Comparison of ENCODE assay signal across 1 cellular context in the genomic region with DNA sequence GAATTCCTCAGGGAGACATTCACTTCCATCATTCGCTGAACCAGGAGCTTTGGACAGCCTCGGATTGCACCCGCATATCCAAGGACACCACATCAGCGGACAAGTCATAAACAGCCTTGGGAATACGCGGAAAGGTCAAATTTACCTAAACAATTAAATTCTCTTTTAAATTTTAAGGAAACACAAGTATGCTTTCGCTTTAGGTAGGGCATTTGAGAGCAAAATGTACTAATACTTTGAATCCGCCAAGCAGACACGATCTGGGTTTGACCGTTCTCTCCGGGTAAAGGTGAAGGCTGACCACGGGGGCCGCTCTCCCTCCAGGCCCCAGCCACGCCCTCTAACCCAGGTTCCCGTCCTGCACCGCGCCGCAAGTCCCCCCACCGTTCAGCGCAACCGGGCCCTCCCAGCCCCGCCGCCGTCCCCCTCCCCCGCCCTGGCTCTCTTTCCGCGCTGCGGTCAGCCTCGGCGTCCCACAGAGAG.
A peak's percentile ranks its signal among the peaks of the same experiment; 100 is the strongest.
TF ChIP-seq lines count a peak whose summit lies in the region.

No MANE protein-coding gene starts in this region.

TF ChIP-seq in HepG2, 621 proteins besides CTCF, POLR2A, EP300 and RAD21 (continued from another document and continues in another):
- TF ChIP-seq REST (IDR thresholded peaks at IDR 0.05; ENCODE audit: borderline replicate concordance in 1 of 2, low read depth in 1 of 2, low read length in 2 of 2) = 0 out of 4 replicates have a peak, but pooled peaks of 1 of the 2 experiments have one; percentile 8
- TF ChIP-seq ZNF142 (CRISPR knock-in tag; IDR thresholded peaks at IDR 0.05) = no peak
- 0 out of 2 replicates have a peak, but pooled peaks have one; percentile 39 for TF ChIP-seq ZNF256 (CRISPR knock-in tag; conservative IDR thresholded peaks at IDR 0.05)
- TF ChIP-seq TEAD2 (CRISPR knock-in tag; IDR thresholded peaks at IDR 0.05) = no peak
- 0 out of 2 replicates have a peak, but pooled peaks have one; percentile 15 for TF ChIP-seq SNAI1 (CRISPR knock-in tag; IDR thresholded peaks at IDR 0.05; ENCODE audit: borderline replicate concordance)
- no peak for TF ChIP-seq ZNF782 (CRISPR knock-in tag; IDR thresholded peaks at IDR 0.05; ENCODE audit: borderline replicate concordance)
- TF ChIP-seq POLR2AphosphoS5 (IDR thresholded peaks at IDR 0.05; ENCODE audit: low read depth, low read length) = peak; percentile 86
- TF ChIP-seq PPARG (CRISPR knock-in tag; conservative IDR thresholded peaks at IDR 0.05) = peak; percentile 38
- TF ChIP-seq HNF4A (CRISPR knock-in tag; IDR thresholded peaks at IDR 0.05) = 0 out of 2 replicates have a peak, but pooled peaks have one; percentile 22
- peak; percentile 59; the same call in 1 of the 2 replicates for TF ChIP-seq NR2F6 (IDR thresholded peaks at IDR 0.05)
- TF ChIP-seq NR2F6 (CRISPR knock-in tag; IDR thresholded peaks at IDR 0.05) = no peak
- 0 out of 2 replicates have a peak, but pooled peaks have one; percentile 13 for TF ChIP-seq TGIF2 (CRISPR knock-in tag; IDR thresholded peaks at IDR 0.05)
- TF ChIP-seq ZZZ3 (CRISPR knock-in tag; IDR thresholded peaks at IDR 0.05; ENCODE audit: borderline replicate concordance) = 0 out of 2 replicates have a peak, but pooled peaks have one; percentile 30
- no peak for TF ChIP-seq SSRP1 (CRISPR knock-in tag; IDR thresholded peaks at IDR 0.05)
- 0 out of 2 replicates have a peak, but pooled peaks have one; percentile 28 for TF ChIP-seq ZFP37 (CRISPR knock-in tag; IDR thresholded peaks at IDR 0.05; ENCODE audit: borderline replicate concordance)
- no peak for TF ChIP-seq NFE2 (CRISPR knock-in tag; IDR thresholded peaks at IDR 0.05)
- TF ChIP-seq, protein P1, sequence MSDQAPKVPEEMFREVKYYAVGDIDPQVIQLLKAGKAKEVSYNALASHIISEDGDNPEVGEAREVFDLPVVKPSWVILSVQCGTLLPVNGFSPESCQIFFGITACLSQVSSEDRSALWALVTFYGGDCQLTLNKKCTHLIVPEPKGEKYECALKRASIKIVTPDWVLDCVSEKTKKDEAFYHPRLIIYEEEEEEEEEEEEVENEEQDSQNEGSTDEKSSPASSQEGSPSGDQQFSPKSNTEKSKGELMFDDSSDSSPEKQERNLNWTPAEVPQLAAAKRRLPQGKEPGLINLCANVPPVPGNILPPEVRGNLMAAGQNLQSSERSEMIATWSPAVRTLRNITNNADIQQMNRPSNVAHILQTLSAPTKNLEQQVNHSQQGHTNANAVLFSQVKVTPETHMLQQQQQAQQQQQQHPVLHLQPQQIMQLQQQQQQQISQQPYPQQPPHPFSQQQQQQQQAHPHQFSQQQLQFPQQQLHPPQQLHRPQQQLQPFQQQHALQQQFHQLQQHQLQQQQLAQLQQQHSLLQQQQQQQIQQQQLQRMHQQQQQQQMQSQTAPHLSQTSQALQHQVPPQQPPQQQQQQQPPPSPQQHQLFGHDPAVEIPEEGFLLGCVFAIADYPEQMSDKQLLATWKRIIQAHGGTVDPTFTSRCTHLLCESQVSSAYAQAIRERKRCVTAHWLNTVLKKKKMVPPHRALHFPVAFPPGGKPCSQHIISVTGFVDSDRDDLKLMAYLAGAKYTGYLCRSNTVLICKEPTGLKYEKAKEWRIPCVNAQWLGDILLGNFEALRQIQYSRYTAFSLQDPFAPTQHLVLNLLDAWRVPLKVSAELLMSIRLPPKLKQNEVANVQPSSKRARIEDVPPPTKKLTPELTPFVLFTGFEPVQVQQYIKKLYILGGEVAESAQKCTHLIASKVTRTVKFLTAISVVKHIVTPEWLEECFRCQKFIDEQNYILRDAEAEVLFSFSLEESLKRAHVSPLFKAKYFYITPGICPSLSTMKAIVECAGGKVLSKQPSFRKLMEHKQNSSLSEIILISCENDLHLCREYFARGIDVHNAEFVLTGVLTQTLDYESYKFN (CRISPR knock-in tag; conservative IDR thresholded peaks at IDR 0.05) = no peak
- TF ChIP-seq KDM5A (IDR thresholded peaks at IDR 0.05; ENCODE audit: borderline replicate concordance, low read length) = 0 out of 2 replicates have a peak, but pooled peaks have one; percentile 41
- TF ChIP-seq KDM3A (CRISPR knock-in tag; IDR thresholded peaks at IDR 0.05; ENCODE audit: low read depth) = 0 out of 2 replicates have a peak, but pooled peaks have one; percentile 12
- TF ChIP-seq ZBTB38 (CRISPR knock-in tag; IDR thresholded peaks at IDR 0.05) = 0 out of 2 replicates have a peak, but pooled peaks have one; percentile 5
- no peak for TF ChIP-seq NONO (IDR thresholded peaks at IDR 0.05)
- TF ChIP-seq NONO (CRISPR knock-in tag; conservative IDR thresholded peaks at IDR 0.05) = no peak
- peak; percentile 88 for TF ChIP-seq ZFY (CRISPR knock-in tag; IDR thresholded peaks at IDR 0.05)
- TF ChIP-seq NFIC (IDR thresholded peaks at IDR 0.05; ENCODE audit: low read length) = no peak
- TF ChIP-seq GMEB1 (CRISPR knock-in tag; IDR thresholded peaks at IDR 0.05; ENCODE audit: borderline replicate concordance) = peak; percentile 1; the same call in 1 of the 2 replicates
- TF ChIP-seq NR2F1 (CRISPR knock-in tag; IDR thresholded peaks at IDR 0.05) = peak in 1 of 2 experiments; percentile 40; a peak in 1 of 4 replicates
- TF ChIP-seq ZNF335 (CRISPR knock-in tag; IDR thresholded peaks at IDR 0.05) = peak; percentile 98
- TF ChIP-seq KMT2B (CRISPR knock-in tag; IDR thresholded peaks at IDR 0.05) = peak; percentile 72
- TF ChIP-seq TEAD3 (CRISPR knock-in tag; optimal IDR thresholded peaks at IDR 0.05; ENCODE audit: borderline replicate concordance) = peak; percentile 8
- no peak for TF ChIP-seq ZNF709 (CRISPR knock-in tag; IDR thresholded peaks at IDR 0.05)
- TF ChIP-seq THAP11 (CRISPR knock-in tag; IDR thresholded peaks at IDR 0.05) = peak; percentile 61
- peak; percentile 13; the same call in 1 of the 2 replicates for TF ChIP-seq GATA4 (IDR thresholded peaks at IDR 0.05; ENCODE audit: borderline replicate concordance, low read depth)
- TF ChIP-seq POLR2G (IDR thresholded peaks at IDR 0.05; ENCODE audit: low read depth, low read length) = peak; percentile 77; the same call in 1 of the 2 replicates
- peak; percentile 14; the same call in 1 of the 2 replicates for TF ChIP-seq ZNF619 (CRISPR knock-in tag; IDR thresholded peaks at IDR 0.05)
- TF ChIP-seq, protein P2, sequence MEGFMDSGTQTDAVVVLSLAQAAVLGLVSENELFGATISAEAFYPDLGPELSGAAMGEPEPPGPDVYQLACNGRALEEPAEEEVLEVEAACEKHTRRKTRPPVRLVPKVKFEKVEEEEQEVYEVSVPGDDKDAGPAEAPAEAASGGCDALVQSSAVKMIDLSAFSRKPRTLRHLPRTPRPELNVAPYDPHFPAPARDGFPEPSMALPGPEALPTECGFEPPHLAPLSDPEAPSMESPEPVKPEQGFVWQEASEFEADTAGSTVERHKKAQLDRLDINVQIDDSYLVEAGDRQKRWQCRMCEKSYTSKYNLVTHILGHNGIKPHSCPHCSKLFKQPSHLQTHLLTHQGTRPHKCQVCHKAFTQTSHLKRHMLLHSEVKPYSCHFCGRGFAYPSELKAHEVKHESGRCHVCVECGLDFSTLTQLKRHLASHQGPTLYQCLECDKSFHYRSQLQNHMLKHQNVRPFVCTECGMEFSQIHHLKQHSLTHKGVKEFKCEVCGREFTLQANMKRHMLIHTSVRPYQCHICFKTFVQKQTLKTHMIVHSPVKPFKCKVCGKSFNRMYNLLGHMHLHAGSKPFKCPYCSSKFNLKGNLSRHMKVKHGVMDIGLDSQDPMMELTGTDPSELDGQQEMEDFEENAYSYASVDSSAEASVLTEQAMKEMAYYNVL (CRISPR knock-in tag; IDR thresholded peaks at IDR 0.05; ENCODE audit: borderline replicate concordance) = no peak
- TF ChIP-seq NFE2L2 (IDR thresholded peaks at IDR 0.05; ENCODE audit: low read length) = no peak
